ENCODE assay signal across 8 cellular contexts in genomic region chr12:128823916-128824839, GRCh38. TPM values are rescaled to one million over a fixed set of nuclear protein-coding genes. Genes with fewer than 3 reads are reported as not detected.
A peak's percentile ranks its signal among the peaks of the same experiment; 100 is the strongest.
DNase-seq lines count a peak whose midpoint lies in the region; ATAC-seq, FAIRE-seq and TF ChIP-seq lines count a peak whose summit lies in the region.

Gene SLC15A4 (minus strand): TSS chr12:128823958. CDS start chr12:128823943, 15 bp downstream.

- ATAC-seq in HG02763 (IDR thresholded peaks at IDR 0.05; ENCODE audit: unreplicated experiment) (peak; percentile 78), Right ventricle myocardium superior (ENCODE audit: poor library complexity) (peak; percentile 98), pancreas (peak; percentile 97 to 99 (median 98))

- intact Hi-C loops in Right ventricle myocardium superior (cut with DNase I) (no loop called here), pancreas (cut with DNase I) (no loop called here), thyroid gland (cut with DNase I) (no loop called here)

- FAIRE-seq in pancreas (lab: Jason Lieb, UNC) = no peak

- H3K27ac ChIP-seq in pancreas (peak within 1 kb of the TSS; percentile 63 to 81 (median 72)), thyroid gland (peak within 1 kb of the TSS; percentile 65 to 87 (median 67))

- DNase-seq in NCI-H1417 (lab: John Stamatoyannopoulos, UW) = peak; percentile 96 to 97 (median 97)
- peak; percentile 62 to 86 for DNase-seq in SW 1271 (lab: John Stamatoyannopoulos, UW)
- peak; percentile 82 for DNase-seq in activated naive CD8-positive, alpha-beta T cell treated with anti-CD3 and anti-CD28 coated beads, Interleukin-2, amount 50 U/mL, for 16 hours (ENCODE audit: low read depth, low spot score)
- peak; percentile 99 for DNase-seq in Right ventricle myocardium superior
- peak; percentile 94 to 99 (median 97) for DNase-seq in pancreas
- DNase-seq in thyroid gland = peak; percentile 98

- H3K4me3 ChIP-seq in GM12875 (ENCODE audit: low read depth, low read length) (peak within 1 kb of the TSS; percentile 93), pancreas (peak within 1 kb of the TSS; percentile 64 to 98 (median 76)), thyroid gland (replicated peaks in 1 of 3) (peak within 1 kb of the TSS; percentile 84 to 91 (median 87))

- WGBS in pancreas, 2 donors = 7% methylated on average over 39 to 63 of the region's 63 CpGs
- WGBS in thyroid gland, 2 donors = 12 to 18% methylated on average over 20 to 30 of the region's 63 CpGs

- H3K9me3 ChIP-seq in pancreas (no peaks in the 10 kb centered on the region), thyroid gland (no peaks in the 10 kb centered on the region)

- TF ChIP-seq CTCF in GM12875 (IDR thresholded peaks at IDR 0.05; ENCODE audit: borderline replicate concordance, insufficient read depth, low read depth, low read length) = 0 out of 2 replicates have a peak, but pooled peaks have one; percentile 18
- no peak for TF ChIP-seq CTCF in pancreas (IDR thresholded peaks at IDR 0.05)
- no peak for TF ChIP-seq CTCF in thyroid gland (IDR thresholded peaks at IDR 0.05)

- TF ChIP-seq POLR2A in thyroid gland (IDR thresholded peaks at IDR 0.05) = peak; percentile 63 to 96

- no peaks in the 10 kb centered on the region for H3K27me3 ChIP-seq in pancreas
- H3K27me3 ChIP-seq in thyroid gland = no peaks in the 10 kb centered on the region

- H3K36me3 ChIP-seq in pancreas (no peaks in the 10 kb centered on the region), thyroid gland (no peaks in the 10 kb centered on the region)

- H3K4me1 ChIP-seq in pancreas (peaks cover 0 to 16% (median 7%) of the 10 kb centered on the region in 3 donors), thyroid gland (peaks cover 15 to 33% of the 10 kb centered on the region in 2 donors)

RNA-seq across cellular contexts. Expression of gene SLC15A4, which starts in this region (rescaled TPM):
- total RNA-seq in Right ventricle myocardium superior = 14.2 TPM
- total RNA-seq in pancreas = 10 to 100 TPM in 4 of 6 donors, 1 to 10 TPM in 2; 8.8 to 14.5 (median 10.6) TPM
- polyA plus RNA-seq in pancreas = 10 to 100 TPM in 1 of 2 donors, 1 to 10 TPM in 1; 6.8 to 14.7 TPM
- 10 to 100 TPM; 40.4 to 55.6 (median 43.9) TPM for total RNA-seq in thyroid gland

Comparison
In these comparisons a context has a peak if more than half of its experiments do, and no peak if none do; other contexts are left out.
1. Peak in every context shown above with its lines: DNase-seq, ATAC-seq, H3K4me3 ChIP-seq and H3K27ac ChIP-seq.